28 cellular contexts compared by ENCODE assay signal in the genomic region with DNA sequence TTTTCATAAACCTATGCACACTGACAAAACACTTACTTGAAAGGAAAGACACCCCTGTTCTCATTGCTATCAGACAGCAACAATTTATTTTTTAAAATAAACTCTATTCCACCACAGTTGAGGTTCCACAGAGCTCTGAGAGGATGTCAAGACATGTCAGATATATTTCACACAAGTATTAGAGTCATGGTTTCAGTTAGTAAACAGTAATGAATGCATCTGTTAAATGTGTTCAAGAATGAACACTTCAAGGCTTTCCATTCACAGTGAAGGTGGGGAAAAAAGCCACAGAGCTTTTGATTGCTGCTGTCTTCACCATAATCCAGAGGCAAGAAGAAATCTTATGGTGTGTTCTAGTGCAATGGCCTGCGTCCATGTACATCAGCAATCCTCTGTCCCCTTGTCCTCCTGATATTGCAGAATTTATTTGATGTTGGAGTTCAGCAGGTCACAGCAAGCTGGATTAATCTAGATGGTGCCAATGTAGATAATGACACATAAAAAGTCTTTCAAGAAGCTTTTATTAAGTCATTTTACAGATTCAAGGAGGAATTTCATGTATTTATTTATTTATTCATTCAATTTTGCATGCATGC.
"Had no signal": no experiment of that assay in that cellular context is flagged by ENCODE, and none has a peak within 500 bp of the region (broad histone marks: within the 10 kb centered on the region; RNA-seq: fewer than 3 reads in every experiment).

No MANE protein-coding gene starts in this region.

- DNase-seq: naive B cell; naive thymus-derived CD8-positive, alpha-beta T cell; nephron progenitor cell; occipital lobe; ovary; posterior cingulate gyrus; psoas muscle; right cardiac atrium; small intestine; stimulated activated CD4-positive, alpha-beta T cell treated with anti-CD3 and anti-CD28 coated beads, Interleukin-15, amount 100 ng/mL, for 24 hours; stimulated activated CD4-positive, alpha-beta T cell treated with anti-CD3 and anti-CD28 coated beads, Interleukin-2, amount 100 ng/mL, for 24 hours; stimulated activated CD4-positive, alpha-beta T cell treated with anti-CD3 and anti-CD28 coated beads, Interleukin-2, amount 100 ng/mL, for 48 hours; stimulated activated CD4-positive, alpha-beta T cell treated with anti-CD3 and anti-CD28 coated beads, Interleukin-4, amount 100 ng/mL, for 24 hours; stimulated activated naive B cell treated with anti-CD40 and anti-IgM and Interleukin-4, amounts not matched to agents 10 μg/mL and 1 μg/mL and 100 μg/mL, for 72 hours; stimulated activated naive CD4-positive, alpha-beta T cell treated with Interleukin-2 at 50 U/mL for 16 hours; stomach; substantia nigra; testis; tibial artery; transverse colon; upper lobe of right lung; uterus had no signal

- FAIRE-seq: small intestine had no signal

- H3K36me3 ChIP-seq: neural progenitor cell, ovary, stomach, suprapubic skin, tibial artery, transverse colon, upper lobe of right lung, uterus had no signal

- H3K4me1 ChIP-seq: neural progenitor cell, upper lobe of right lung, uterus had no signal

- H3K27me3 ChIP-seq: neural progenitor cell, ovary, stomach, suprapubic skin, testis, tibial artery, transverse colon, upper lobe of right lung, uterus had no signal

- H3K27ac ChIP-seq: neural progenitor cell, ovary, parathyroid adenoma, stomach, suprapubic skin, testis, tibial artery, transverse colon, upper lobe of right lung, uterus had no signal

- H3K4me3 ChIP-seq: neural progenitor cell, ovary, psoas muscle, stomach, suprapubic skin, testis, tibial artery, transverse colon, upper lobe of right lung, uterus had no signal

- H3K9me3 ChIP-seq: ovary, psoas muscle, stomach, suprapubic skin, testis, tibial artery, transverse colon, upper lobe of right lung, uterus had no signal

- ATAC-seq: naive thymus-derived CD8-positive, alpha-beta T cell; natural killer cell treated with Interleukin-12 subunit alpha and Interleukin-12 subunit beta and Interleukin-15 and Interleukin-18, amount 100 ng/mL, for 72 hours; psoas muscle; right cardiac atrium; sciatic nerve; stimulated activated effector memory CD8-positive, alpha-beta T cell treated with anti-CD3 and anti-CD28 coated beads, Interleukin-12 subunit alpha, Interleukin-12 subunit beta, amount 100 ng/mL, for 72 hours; stimulated activated naive B cell treated with anti-CD40 and anti-IgM and Interleukin-4, amounts not matched to agents 10 μg/mL and 1 μg/mL and 100 μg/mL, for 72 hours; upper lobe of right lung had no signal

- H3K9ac ChIP-seq: neural progenitor cell, parathyroid adenoma had no signal
